Comparison of ENCODE assay signal across 20 cellular contexts in genomic region chr22:20240900-20241299, GRCh38. TPM values are rescaled to one million over a fixed set of nuclear protein-coding genes. Genes with fewer than 3 reads are reported as not detected.
DNase-seq lines count a peak whose midpoint lies in the region; ATAC-seq and TF ChIP-seq lines count a peak whose summit lies in the region.
"Had no signal": no experiment of that assay in that cellular context is flagged by ENCODE, and none has a peak within 500 bp of the region (broad histone marks: within the 10 kb centered on the region; RNA-seq: fewer than 3 reads in every experiment).

No MANE protein-coding gene starts in this region.

- H3K27ac Mint-ChIP-seq in endodermal cell (peak overlapping the region; percentile 59), neural progenitor cell (peak overlapping the region; percentile 98)
- H3K27ac Mint-ChIP-seq: activated T-helper 17 cell treated with anti-CD3 and anti-CD28 coated beads, Interleukin-2, amount 50 U/mL, for 72 hours; dendritic cell treated with granulocyte-macrophage colony-stimulating factor and Interleukin-4, amounts not matched to agents 40 ng/mL and 50 ng/mL, for 4 days; HFFc6; progenitor cell of endocrine pancreas had no signal

- H3K9me3 Mint-ChIP-seq in endodermal cell, result no peaks in the 10 kb centered on the region
- no peaks in the 10 kb centered on the region for H3K9me3 Mint-ChIP-seq in neural progenitor cell
- H3K9me3 Mint-ChIP-seq: activated T-helper 17 cell treated with anti-CD3 and anti-CD28 coated beads, Interleukin-2, amount 50 U/mL, for 72 hours; dendritic cell treated with granulocyte-macrophage colony-stimulating factor and Interleukin-4, amounts not matched to agents 40 ng/mL and 50 ng/mL, for 4 days; HFFc6 had no signal

- H3K4me3 ChIP-seq in H7 (ENCODE audit: insufficient read depth, low read depth, low read length), result no peak overlapping the region
- H3K4me3 ChIP-seq in endodermal cell (ENCODE audit: low read length), result no peak overlapping the region
- no peak overlapping the region for H3K4me3 ChIP-seq in neural progenitor cell
- H3K4me3 ChIP-seq in gastroesophageal sphincter, result no peak overlapping the region
- H3K4me3 ChIP-seq: breast epithelium, MG63, skin epidermis, transverse colon had no signal

- H2AFZ ChIP-seq in neural progenitor cell (replicated peaks), result no peak overlapping the region

- H3K4me3 Mint-ChIP-seq in endodermal cell (no peak overlapping the region), neural progenitor cell (no peak overlapping the region)
- H3K4me3 Mint-ChIP-seq: activated T-helper 17 cell treated with anti-CD3 and anti-CD28 coated beads, Interleukin-2, amount 50 U/mL, for 72 hours; dendritic cell treated with granulocyte-macrophage colony-stimulating factor and Interleukin-4, amounts not matched to agents 40 ng/mL and 50 ng/mL, for 4 days; HFFc6 had no signal

- H3K36me3 ChIP-seq in H7 (replicated peaks; ENCODE audit: control insufficient read depth, insufficient read depth, low read length) (no peaks in the 10 kb centered on the region), KOPT-K1 (ENCODE audit: insufficient read depth, low read length) (no peaks in the 10 kb centered on the region), endodermal cell (ENCODE audit: control insufficient read depth, insufficient read depth, low read length) (peaks cover 4% of the 10 kb centered on the region), neural progenitor cell (no peaks in the 10 kb centered on the region), gastroesophageal sphincter (no peaks in the 10 kb centered on the region)
- H3K36me3 ChIP-seq: breast epithelium, MG63, transverse colon had no signal

- H3K4me1 ChIP-seq in endodermal cell (ENCODE audit: control insufficient read depth, insufficient read depth, low read length), result peaks cover 23% of the 10 kb centered on the region
- peaks cover 30% of the 10 kb centered on the region for H3K4me1 ChIP-seq in neural progenitor cell
- H3K4me1 ChIP-seq in gastroesophageal sphincter, result peaks cover 0 to 48% (median 24%) of the 10 kb centered on the region in 3 donors
- H3K4me1 ChIP-seq: breast epithelium had no signal

- no peaks in the 10 kb centered on the region for H3K79me2 ChIP-seq in neural progenitor cell (ENCODE audit: low read depth)

- TF ChIP-seq CTCF in endodermal cell (conservative IDR thresholded peaks at IDR 0.05), result no peak
- no peak for TF ChIP-seq CTCF in neural progenitor cell (IDR thresholded peaks at IDR 0.05)
- TF ChIP-seq CTCF in gastroesophageal sphincter (IDR thresholded peaks at IDR 0.05), result no peak

- H3K27ac ChIP-seq in KOPT-K1 (ENCODE audit: low read depth, low read length, poor library complexity, severe bottlenecking) (peak overlapping the region; percentile 87), endodermal cell (ENCODE audit: low read depth, low read length) (peak overlapping the region; percentile 95), neural progenitor cell (no peak overlapping the region), gastroesophageal sphincter (no peak overlapping the region)
- H3K27ac ChIP-seq: epithelial cell of prostate, transverse colon had no signal

- peak; percentile 57 for DNase-seq in H7
- no peak for DNase-seq in endodermal cell
- DNase-seq in neural progenitor cell (ENCODE audit: low spot score), result no peak
- DNase-seq in COR-L47 (lab: John Stamatoyannopoulos, UW), result no peak
- no peak for DNase-seq in LoVo (ENCODE audit: low spot score)
- DNase-seq: activated CD4-positive, alpha-beta T cell treated with anti-CD3 and anti-CD28 coated beads, Interleukin-2, amount 50 U/mL, for 1 hour; HFFc6; MG63; NCI-H526 treated with DMSO at 0.1 percent for 48 hours; stimulated activated naive CD8-positive, alpha-beta T cell treated with anti-CD3 and anti-CD28 coated beads, Interleukin-15, Interleukin-2, amounts not matched to agents 100 U/mL and 50 U/mL, for 24 hours; SW 1271; transverse colon had no signal

- H3K9me3 ChIP-seq in KOPT-K1 (ENCODE audit: insufficient read depth, low read length, poor library complexity, severe bottlenecking), result no peaks in the 10 kb centered on the region
- H3K9me3 ChIP-seq in endodermal cell (ENCODE audit: control insufficient read depth, low read length), result no peaks in the 10 kb centered on the region
- H3K9me3 ChIP-seq in neural progenitor cell (ENCODE audit: low read depth), result no peaks in the 10 kb centered on the region
- no peaks in the 10 kb centered on the region for H3K9me3 ChIP-seq in gastroesophageal sphincter
- H3K9me3 ChIP-seq: breast epithelium, MG63, transverse colon had no signal

- peaks cover 3% of the 10 kb centered on the region for H3K36me3 Mint-ChIP-seq in endodermal cell (ENCODE audit: low read depth)
- peaks cover 3% of the 10 kb centered on the region for H3K36me3 Mint-ChIP-seq in neural progenitor cell

- no peak for ATAC-seq in gastroesophageal sphincter
- ATAC-seq: activated T-helper 17 cell treated with anti-CD3 and anti-CD28 coated beads, Interleukin-2, amount 50 U/mL, for 72 hours; stimulated activated naive CD8-positive, alpha-beta T cell treated with anti-CD3 and anti-CD28 coated beads, Interleukin-15, Interleukin-2, amounts not matched to agents 100 U/mL and 50 U/mL, for 24 hours had no signal

- no peak for TF ChIP-seq POLR2A in gastroesophageal sphincter (IDR thresholded peaks at IDR 0.05)

- H3K9ac ChIP-seq in endodermal cell (ENCODE audit: extremely low read depth, low read length, poor library complexity, severe bottlenecking) (no peak overlapping the region), neural progenitor cell (no peak overlapping the region)

- H3K4me1 Mint-ChIP-seq in endodermal cell (peaks cover 27% of the 10 kb centered on the region), neural progenitor cell (peaks cover 42% of the 10 kb centered on the region)

- H3K4me2 ChIP-seq in neural progenitor cell, result no peak overlapping the region

- TF ChIP-seq EP300 in gastroesophageal sphincter (IDR thresholded peaks at IDR 0.05), result no peak

- H3K27me3 ChIP-seq in H7 (ENCODE audit: control insufficient read depth, insufficient read depth, low read length) (no peaks in the 10 kb centered on the region), endodermal cell (ENCODE audit: control insufficient read depth, insufficient read depth, low read length, poor library complexity, severe bottlenecking) (no peaks in the 10 kb centered on the region), neural progenitor cell (no peaks in the 10 kb centered on the region), gastroesophageal sphincter (peaks cover 9% of the 10 kb centered on the region)
- H3K27me3 ChIP-seq: breast epithelium, MG63, transverse colon had no signal

- H4K20me1 ChIP-seq in neural progenitor cell (ENCODE audit: low read depth), result peaks cover 20% of the 10 kb centered on the region

- 91 to 98% methylated on average over 5 to 8 of the region's 8 CpGs for WGBS in endodermal cell (ENCODE audit: insufficient coverage in 1 of 2, insufficient read length in 1 of 2), 2 experiments
- WGBS in gastroesophageal sphincter (ENCODE audit: low coverage in 1 of 2), 2 donors, result 100% methylated on average over 2 of the region's 8 CpGs; no CpG with 5 or more reads in 1 of the 2 donors

- no peaks in the 10 kb centered on the region for H3K27me3 Mint-ChIP-seq in endodermal cell (ENCODE audit: insufficient read depth)
- peaks cover 17% of the 10 kb centered on the region for H3K27me3 Mint-ChIP-seq in neural progenitor cell (ENCODE audit: insufficient read depth, low read depth)
- H3K27me3 Mint-ChIP-seq: activated T-helper 17 cell treated with anti-CD3 and anti-CD28 coated beads, Interleukin-2, amount 50 U/mL, for 72 hours had no signal

- H3F3A ChIP-seq in neural progenitor cell (ENCODE audit: low read depth), result peaks cover 9% of the 10 kb centered on the region

RNA-seq across cellular contexts. Expression of gene RTN4R, which starts 27.2 kb away (rescaled TPM):
- total RNA-seq in H7 (2014; rRNA removed; shearing (Covaris generic)), result 28.3 and 30.4 TPM in 2 replicates
- 10 to 100 TPM; 12.8 to 17.7 TPM for total RNA-seq in endodermal cell
- 28.2 TPM for polyA plus RNA-seq in endodermal cell (2013, experiment 1 of 2)
- polyA plus RNA-seq in endodermal cell (2013, experiment 2 of 2), result 24.1 TPM
- 6.3 and 20.9 TPM in 2 replicates for total RNA-seq in neural progenitor cell (ENCODE audit: low replicate concordance)
- 1 to 10 TPM in 2 of 4 donors, not detected in 2; 1.3 to 2.4 TPM for total RNA-seq in gastroesophageal sphincter

Comparison
In these comparisons a context has a peak if more than half of its experiments do, and no peak if none do; other contexts are left out.
1. H3K27ac ChIP-seq: peak in KOPT-K1 (single experiment) and endodermal cell (single experiment); none in neural progenitor cell (single experiment) and gastroesophageal sphincter (0 of 4).